In the genomic region with DNA sequence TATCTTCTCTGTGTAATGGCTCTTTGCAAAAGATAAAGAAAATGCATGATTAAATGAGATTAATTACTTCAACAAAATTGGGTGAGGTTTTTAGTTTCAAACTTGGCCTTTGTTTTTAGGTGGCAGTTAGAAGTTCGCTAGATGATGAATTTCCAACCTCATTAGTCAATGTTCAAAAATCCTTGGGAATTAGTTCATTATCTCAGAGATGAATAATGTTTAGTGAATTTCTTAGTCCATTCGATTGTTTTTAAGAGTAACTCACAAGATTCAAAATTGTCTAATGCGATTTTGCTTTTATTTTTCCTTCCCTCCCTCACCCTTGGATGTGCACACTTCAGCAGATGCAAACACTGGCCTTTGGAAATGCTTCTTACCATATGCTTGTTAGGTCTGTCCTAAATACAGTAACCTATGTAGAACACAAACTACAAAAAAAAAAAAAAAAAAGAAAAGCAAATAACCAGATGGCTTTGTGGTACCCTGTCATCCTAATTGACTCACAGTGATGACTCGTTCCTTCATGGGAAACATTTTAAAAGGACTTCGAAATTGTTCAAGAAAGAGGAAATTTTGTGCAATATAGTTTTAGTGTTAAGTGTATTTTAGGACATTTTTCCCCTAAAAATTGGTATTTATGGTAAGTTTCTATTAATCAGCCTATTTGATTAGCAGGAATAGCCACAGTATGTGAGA, we compare ENCODE assay signal across 13 cellular contexts.
DNase-seq lines count a peak whose midpoint lies in the region; ATAC-seq and TF ChIP-seq lines count a peak whose summit lies in the region.
"Had no signal": no experiment of that assay in that cellular context is flagged by ENCODE, and none has a peak within 500 bp of the region (broad histone marks: within the 10 kb centered on the region; RNA-seq: fewer than 3 reads in every experiment).

No MANE protein-coding gene starts in this region.

- H3K27me3 ChIP-seq in RWPE2 (ENCODE audit: insufficient read depth, poor library complexity, severe bottlenecking), result no peaks in the 10 kb centered on the region

- no peaks in the 10 kb centered on the region for H3K9me3 ChIP-seq in RWPE2 (ENCODE audit: severe bottlenecking)

- no peak overlapping the region for H3K27ac Mint-ChIP-seq in type B pancreatic cell
- H3K27ac Mint-ChIP-seq: nephron had no signal

- peaks cover 10% of the 10 kb centered on the region for H3K4me1 ChIP-seq in RWPE2 (ENCODE audit: insufficient read depth, poor library complexity, severe bottlenecking)

- no peaks in the 10 kb centered on the region for H3K27me3 Mint-ChIP-seq in type B pancreatic cell

- no peaks in the 10 kb centered on the region for H3K9me3 Mint-ChIP-seq in type B pancreatic cell
- H3K9me3 Mint-ChIP-seq: central memory CD8-positive, alpha-beta T cell; nephron had no signal

- ATAC-seq in RWPE2 (ENCODE audit: low read depth) (peak; percentile 44; the same call in 2 of the 3 replicates), HG03442 (IDR thresholded peaks at IDR 0.05; ENCODE audit: unreplicated experiment) (no peak), GM19324 (IDR thresholded peaks at IDR 0.05; ENCODE audit: low FRiP score, unreplicated experiment) (no peak)

- peaks cover 13% of the 10 kb centered on the region for H3K4me1 Mint-ChIP-seq in type B pancreatic cell (ENCODE audit: unreplicated experiment)
- H3K4me1 Mint-ChIP-seq: central memory CD8-positive, alpha-beta T cell had no signal

- H3K36me3 ChIP-seq in RWPE2 (ENCODE audit: low read depth), result no peaks in the 10 kb centered on the region

- no peak overlapping the region for H3K27ac ChIP-seq in RWPE2 (ENCODE audit: poor library complexity, severe bottlenecking)

- no peak overlapping the region for H3K4me3 ChIP-seq in RWPE2 (ENCODE audit: severe bottlenecking)

- DNase-seq in AG08396 (ENCODE audit: low spot score) (peak; percentile 18), GM04504 (ENCODE audit: low read depth) (peak; percentile 24), RWPE2 (ENCODE audit: low spot score) (no peak), hepatic stellate cell (ENCODE audit: low spot score) (peak; percentile 47), type B pancreatic cell (ENCODE audit: extremely low spot score, unreplicated experiment) (no peak), occipital lobe (lab: John Stamatoyannopoulos, UW) (no peak)
- DNase-seq: DND-41; RPMI8226; stimulated activated CD4-positive, alpha-beta T cell treated with anti-CD3 and anti-CD28 coated beads, Interleukin-4, amount 100 ng/mL, for 4 hours had no signal

- peaks cover 3% of the 10 kb centered on the region for H3K36me3 Mint-ChIP-seq in type B pancreatic cell

- TF ChIP-seq CTCF in RWPE2 (IDR thresholded peaks at IDR 0.05; ENCODE audit: poor library complexity, severe bottlenecking), result no peak
- TF ChIP-seq CTCF in type B pancreatic cell (conservative IDR thresholded peaks at IDR 0.05), result no peak

- H3K4me3 Mint-ChIP-seq in type B pancreatic cell, result no peak overlapping the region
- H3K4me3 Mint-ChIP-seq: central memory CD8-positive, alpha-beta T cell; nephron had no signal

Comparison
In these comparisons a context has a peak if more than half of its experiments do, and no peak if none do; other contexts are left out.
1. DNase-seq: peak in AG08396 (single experiment), GM04504 (single experiment) and hepatic stellate cell (single experiment); none in RWPE2 (single experiment), type B pancreatic cell (single experiment) and occipital lobe (single experiment).